In the genomic region with DNA sequence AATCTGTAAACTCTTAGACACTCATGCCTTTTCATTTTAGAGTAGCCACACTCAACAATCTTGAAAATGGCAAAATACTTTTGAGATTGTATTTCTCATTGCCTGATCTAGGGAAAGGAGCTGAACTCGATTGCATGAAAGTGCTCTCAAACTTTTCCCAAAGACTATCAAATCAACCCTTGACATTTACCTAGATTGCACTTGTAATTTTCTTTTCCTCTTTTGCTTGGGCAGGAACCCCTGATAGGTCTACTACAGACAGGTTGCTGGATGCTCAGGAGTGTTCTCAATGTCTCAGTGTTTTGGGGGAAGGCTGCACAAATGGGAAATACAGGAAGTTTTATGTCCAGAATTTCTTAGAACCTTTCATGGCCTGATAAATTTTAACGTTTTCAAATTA, we compare ENCODE assay signal across 24 cellular contexts.
"Had no signal": no experiment of that assay in that cellular context is flagged by ENCODE, and none has a peak within 500 bp of the region (broad histone marks: within the 10 kb centered on the region; RNA-seq: fewer than 3 reads in every experiment).

No MANE protein-coding gene starts in this region.

- H3K27me3 ChIP-seq: colonic mucosa, dorsolateral prefrontal cortex, esophagus muscularis mucosa, esophagus squamous epithelium, foreskin keratinocyte, gastrocnemius medialis, gastroesophageal sphincter, heart left ventricle, heart right ventricle had no signal

- ATAC-seq: effector memory CD8-positive, alpha-beta T cell; esophagus mucosa; foreskin keratinocyte; gastrocnemius medialis; gastroesophageal sphincter; heart left ventricle; heart right ventricle had no signal

- H3K36me3 ChIP-seq: colonic mucosa, esophagus muscularis mucosa, esophagus squamous epithelium, gastrocnemius medialis, gastroesophageal sphincter, heart left ventricle, heart right ventricle had no signal

- DNase-seq: colonic mucosa; cortex of kidney; dermis blood vessel endothelial cell; dorsolateral prefrontal cortex; effector CD4-positive, alpha-beta T cell; effector CD8-positive, alpha-beta T cell; effector memory CD4-positive, alpha-beta T cell; effector memory CD8-positive, alpha-beta T cell; endodermal cell; erythroblast; esophagus squamous epithelium; foreskin fibroblast; foreskin keratinocyte; foreskin melanocyte; gastrocnemius medialis; glutamatergic neuron; head of caudate nucleus; heart left ventricle; heart right ventricle had no signal

- H3K4me3 ChIP-seq: colonic mucosa, coronary artery, dorsolateral prefrontal cortex, esophagus muscularis mucosa, esophagus squamous epithelium, gastrocnemius medialis, gastroesophageal sphincter, heart left ventricle, heart right ventricle had no signal

- H3K27ac ChIP-seq: colonic mucosa, coronary artery, dorsolateral prefrontal cortex, epithelial cell of prostate, esophagus muscularis mucosa, esophagus squamous epithelium, foreskin keratinocyte, gastrocnemius medialis, gastroesophageal sphincter, heart left ventricle, heart right ventricle had no signal

- H3K9me3 ChIP-seq: colonic mucosa, esophagus muscularis mucosa, esophagus squamous epithelium, gastrocnemius medialis, gastroesophageal sphincter, heart left ventricle, heart right ventricle had no signal

- H3K4me1 ChIP-seq: colonic mucosa, esophagus muscularis mucosa, esophagus squamous epithelium, foreskin keratinocyte, gastrocnemius medialis, gastroesophageal sphincter had no signal
